In genomic region chr18:75249672-75250470, GRCh38 we compare ENCODE assay signal across 13 cellular contexts. TPM values are rescaled to one million over a fixed set of nuclear protein-coding genes. Genes with fewer than 3 reads are reported as not detected.
DNase-seq lines count a peak whose midpoint lies in the region; ATAC-seq and TF ChIP-seq lines count a peak whose summit lies in the region.
"Had no signal": no experiment of that assay in that cellular context is flagged by ENCODE, and none has a peak within 500 bp of the region (broad histone marks: within the 10 kb centered on the region; RNA-seq: fewer than 3 reads in every experiment).

No MANE protein-coding gene starts in this region.

- no peaks in the 10 kb centered on the region for H3K36me3 ChIP-seq in CD8-positive, alpha-beta memory T cell (ENCODE audit: insufficient read depth, low read length)
- H3K36me3 ChIP-seq in breast epithelium (no peaks in the 10 kb centered on the region), neural progenitor cell (no peaks in the 10 kb centered on the region)

- no peaks in the 10 kb centered on the region for H3K9me3 ChIP-seq in CD8-positive, alpha-beta memory T cell (ENCODE audit: low read length)
- no peaks in the 10 kb centered on the region for H3K9me3 ChIP-seq in breast epithelium
- no peaks in the 10 kb centered on the region for H3K9me3 ChIP-seq in neural progenitor cell (ENCODE audit: low read depth)

- H3K4me1 ChIP-seq in CD8-positive, alpha-beta memory T cell (ENCODE audit: insufficient read depth, low read length) = peaks cover 54% of the 10 kb centered on the region
- H3K4me1 ChIP-seq in breast epithelium (peaks cover 0 to 4% of the 10 kb centered on the region in 2 donors), neural progenitor cell (no peaks in the 10 kb centered on the region)
- H3K4me1 ChIP-seq: foreskin keratinocyte had no signal

- peaks cover 0 to 2% (median 0%) of the 10 kb centered on the region in 5 donors for H3K9me3 Mint-ChIP-seq in CD8-positive, alpha-beta memory T cell
- H3K9me3 Mint-ChIP-seq in neural progenitor cell = no peaks in the 10 kb centered on the region
- H3K9me3 Mint-ChIP-seq: type B pancreatic cell had no signal

- POLR2A ChIA-PET in CD8-positive, alpha-beta memory T cell (lab: Charles Lee) = no interaction called here

- no peak for TF ChIP-seq POLR2A in breast epithelium (IDR thresholded peaks at IDR 0.05)

- no peak overlapping the region for H3K9ac ChIP-seq in neural progenitor cell

- H3K36me3 Mint-ChIP-seq in CD8-positive, alpha-beta memory T cell = no peaks in the 10 kb centered on the region
- H3K36me3 Mint-ChIP-seq in neural progenitor cell = no peaks in the 10 kb centered on the region
- H3K36me3 Mint-ChIP-seq: type B pancreatic cell had no signal

- no peak overlapping the region for H2AFZ ChIP-seq in neural progenitor cell (replicated peaks)

- H3K4me3 ChIP-seq in CD8-positive, alpha-beta memory T cell (ENCODE audit: low read length) = no peak overlapping the region
- H3K4me3 ChIP-seq in breast epithelium (peak overlapping the region in 1 of 3 donors; percentile 30), neural progenitor cell (no peak overlapping the region)

- H3F3A ChIP-seq in neural progenitor cell (ENCODE audit: low read depth) = no peaks in the 10 kb centered on the region

- no peak for TF ChIP-seq CTCF in breast epithelium (IDR thresholded peaks at IDR 0.05)
- TF ChIP-seq CTCF in neural progenitor cell (IDR thresholded peaks at IDR 0.05) = no peak

- no peaks in the 10 kb centered on the region for H3K27me3 Mint-ChIP-seq in CD8-positive, alpha-beta memory T cell
- H3K27me3 Mint-ChIP-seq in neural progenitor cell (ENCODE audit: insufficient read depth, low read depth) = peaks cover 3% of the 10 kb centered on the region
- H3K27me3 Mint-ChIP-seq: type B pancreatic cell had no signal

- intact Hi-C loops in breast epithelium (cut with DNase I; ENCODE audit: low total_unique reads) (no loop called here), sciatic nerve (cut with DNase I) (loop anchor here (2.0 kb wide), 1 partner anchor 41 kb away; the partner anchor contains the start of gene PTGR3)

- CTCF ChIA-PET in CD8-positive, alpha-beta memory T cell (lab: Charles Lee) = interaction anchor here (1.3 kb wide), 1 partner anchor 11 kb away, joined by 3 read pairs; no protein-coding TSS in a partner anchor

- peak overlapping the region in 1 of 7 donors; percentile 72 for H3K4me3 Mint-ChIP-seq in CD8-positive, alpha-beta memory T cell
- H3K4me3 Mint-ChIP-seq in neural progenitor cell = no peak overlapping the region
- H3K4me3 Mint-ChIP-seq: type B pancreatic cell had no signal

- H3K79me2 ChIP-seq in neural progenitor cell (ENCODE audit: low read depth) = no peaks in the 10 kb centered on the region

- no peak overlapping the region for H3K27ac ChIP-seq in CD8-positive, alpha-beta memory T cell (ENCODE audit: low read depth, low read length)
- H3K27ac ChIP-seq in breast epithelium (peak overlapping the region; percentile 79 to 97), neural progenitor cell (no peak overlapping the region)
- H3K27ac ChIP-seq: foreskin keratinocyte had no signal

- no peaks in the 10 kb centered on the region for H4K20me1 ChIP-seq in neural progenitor cell (ENCODE audit: low read depth)

- DNase-seq in CD8-positive, alpha-beta memory T cell = peak in 1 of 5 donors; percentile 59
- DNase-seq in Kasumi-1 (lab: John Stamatoyannopoulos, UW) = peak; percentile 11 to 42
- DNase-seq in breast epithelium (ENCODE audit: low spot score in 2 of 2) = no peak
- DNase-seq in sciatic nerve (ENCODE audit: low spot score) = no peak
- no peak for DNase-seq in neural progenitor cell (ENCODE audit: low spot score)
- DNase-seq in islet precursor cell = no peak
- no peak for DNase-seq in RKO (ENCODE audit: low spot score)
- DNase-seq: activated effector memory CD4-positive, alpha-beta T cell treated with anti-CD3 and anti-CD28 coated beads, Interleukin-2, amount 50 U/mL, for 16 hours; dermis blood vessel endothelial cell; foreskin keratinocyte; left cardiac atrium had no signal

- H3K4me2 ChIP-seq in neural progenitor cell = no peak overlapping the region

- no peaks in the 10 kb centered on the region for H3K27me3 ChIP-seq in CD8-positive, alpha-beta memory T cell (ENCODE audit: insufficient read depth, low read length, poor library complexity, severe bottlenecking)
- no peaks in the 10 kb centered on the region for H3K27me3 ChIP-seq in breast epithelium
- no peaks in the 10 kb centered on the region for H3K27me3 ChIP-seq in neural progenitor cell
- H3K27me3 ChIP-seq: foreskin keratinocyte had no signal

- ATAC-seq in sciatic nerve (peak; percentile 5), HG03565 (IDR thresholded peaks at IDR 0.05; ENCODE audit: unreplicated experiment) (no peak)
- ATAC-seq: foreskin keratinocyte had no signal

- H3K27ac Mint-ChIP-seq in CD8-positive, alpha-beta memory T cell = peak overlapping the region in 6 of 8 donors; percentile 17 to 83 (median 47)
- no peak overlapping the region for H3K27ac Mint-ChIP-seq in neural progenitor cell
- H3K27ac Mint-ChIP-seq: type B pancreatic cell had no signal

- H3K4me1 Mint-ChIP-seq in CD8-positive, alpha-beta memory T cell = peaks cover 79 to 94% (median 90%) of the 10 kb centered on the region in 3 donors
- H3K4me1 Mint-ChIP-seq in neural progenitor cell = no peaks in the 10 kb centered on the region

RNA-seq across cellular contexts. Expression of gene TSHZ1, which starts 39.3 kb away (rescaled TPM):
- 10 to 100 TPM; 17.9 to 18.6 TPM for total RNA-seq in CD8-positive, alpha-beta memory T cell
- 9.0 TPM for polyA plus RNA-seq in CD8-positive, alpha-beta memory T cell
- total RNA-seq in breast epithelium (10 to 100 TPM; 12.3 to 18.3 (median 16.4) TPM), sciatic nerve (25.4 TPM), neural progenitor cell (ENCODE audit: low replicate concordance) (0.06 and 0.15 TPM in 2 replicates)

RNA-seq across cellular contexts. Expression of gene PTGR3, which starts 40.9 kb away (rescaled TPM):
- 10 to 100 TPM; 25.8 to 26.3 TPM for total RNA-seq in CD8-positive, alpha-beta memory T cell
- polyA plus RNA-seq in CD8-positive, alpha-beta memory T cell = 20.3 TPM
- total RNA-seq in breast epithelium (10 to 100 TPM; 21.3 to 32.9 (median 22.9) TPM), sciatic nerve (31.6 TPM), neural progenitor cell (ENCODE audit: low replicate concordance) (7.5 and 13.0 TPM in 2 replicates)

Comparison
In these comparisons a context has a peak if more than half of its experiments do, and no peak if none do; other contexts are left out.
1. DNase-seq: peak in Kasumi-1 (2 of 2); none in breast epithelium (0 of 2), sciatic nerve (single experiment), neural progenitor cell (single experiment), islet precursor cell (single experiment) and RKO (single experiment).
2. H3K27ac ChIP-seq: peak in breast epithelium (2 of 2); none in CD8-positive, alpha-beta memory T cell (single experiment) and neural progenitor cell (single experiment).
3. RNA of gene TSHZ1, which starts 39.3 kb away (total RNA-seq): 25.4 TPM in sciatic nerve (single experiment), 17.9 to 18.6 TPM in CD8-positive, alpha-beta memory T cell and 12.3 to 18.3 TPM in breast epithelium; 0.06 to 0.15 TPM in neural progenitor cell; every median in the first group is over 10 times any median in the second.